ENCODE assay signal across 1 cellular context in genomic region chr17:8376302-8377067, GRCh38.
A peak's percentile ranks its signal among the peaks of the same experiment; 100 is the strongest.
TF ChIP-seq lines count a peak whose summit lies in the region.

TSS of gene KRABD2 (minus strand) at chr17:8376704.

TF ChIP-seq in WTC11, 78 proteins besides CTCF, POLR2A, EP300 and RAD21 (continued from another document and continues in another):
- TF ChIP-seq, protein P1, sequence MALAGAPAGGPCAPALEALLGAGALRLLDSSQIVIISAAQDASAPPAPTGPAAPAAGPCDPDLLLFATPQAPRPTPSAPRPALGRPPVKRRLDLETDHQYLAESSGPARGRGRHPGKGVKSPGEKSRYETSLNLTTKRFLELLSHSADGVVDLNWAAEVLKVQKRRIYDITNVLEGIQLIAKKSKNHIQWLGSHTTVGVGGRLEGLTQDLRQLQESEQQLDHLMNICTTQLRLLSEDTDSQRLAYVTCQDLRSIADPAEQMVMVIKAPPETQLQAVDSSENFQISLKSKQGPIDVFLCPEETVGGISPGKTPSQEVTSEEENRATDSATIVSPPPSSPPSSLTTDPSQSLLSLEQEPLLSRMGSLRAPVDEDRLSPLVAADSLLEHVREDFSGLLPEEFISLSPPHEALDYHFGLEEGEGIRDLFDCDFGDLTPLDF (CRISPR knock-in tag; IDR thresholded peaks at IDR 0.05), result 0 out of 2 replicates have a peak, but pooled peaks have one; percentile 58
- TF ChIP-seq, protein P2, sequence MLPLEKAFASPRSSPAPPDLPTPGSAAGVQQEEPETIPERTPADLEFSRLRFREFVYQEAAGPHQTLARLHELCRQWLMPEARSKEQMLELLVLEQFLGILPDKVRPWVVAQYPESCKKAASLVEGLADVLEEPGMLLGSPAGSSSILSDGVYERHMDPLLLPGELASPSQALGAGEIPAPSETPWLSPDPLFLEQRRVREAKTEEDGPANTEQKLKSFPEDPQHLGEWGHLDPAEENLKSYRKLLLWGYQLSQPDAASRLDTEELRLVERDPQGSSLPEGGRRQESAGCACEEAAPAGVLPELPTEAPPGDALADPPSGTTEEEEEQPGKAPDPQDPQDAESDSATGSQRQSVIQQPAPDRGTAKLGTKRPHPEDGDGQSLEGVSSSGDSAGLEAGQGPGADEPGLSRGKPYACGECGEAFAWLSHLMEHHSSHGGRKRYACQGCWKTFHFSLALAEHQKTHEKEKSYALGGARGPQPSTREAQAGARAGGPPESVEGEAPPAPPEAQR (CRISPR knock-in tag; IDR thresholded peaks at IDR 0.05), result no peak
- TF ChIP-seq TP53 (CRISPR knock-in tag; IDR thresholded peaks at IDR 0.05), result peak; percentile 80; the same call in 1 of the 2 replicates
- TF ChIP-seq PRRX2 (CRISPR knock-in tag; IDR thresholded peaks at IDR 0.05), result peak; percentile 95
- no peak; the same call in 1 of the 2 replicates for TF ChIP-seq NFYB (CRISPR knock-in tag; conservative IDR thresholded peaks at IDR 0.05; ENCODE audit: low read depth)
- peak; percentile 74 for TF ChIP-seq ATF2 (CRISPR knock-in tag; IDR thresholded peaks at IDR 0.05; ENCODE audit: borderline replicate concordance, low read depth)
- TF ChIP-seq SMAD3 (CRISPR knock-in tag; IDR thresholded peaks at IDR 0.05; ENCODE audit: borderline replicate concordance), result peak; percentile 9
- peak; percentile 57; the same call in 1 of the 2 replicates for TF ChIP-seq ZNF532 (CRISPR knock-in tag; IDR thresholded peaks at IDR 0.05; ENCODE audit: borderline replicate concordance)
- peak; percentile 95 for TF ChIP-seq ZNF138 (CRISPR knock-in tag; conservative IDR thresholded peaks at IDR 0.05)
- TF ChIP-seq RELA (CRISPR knock-in tag; IDR thresholded peaks at IDR 0.05; ENCODE audit: borderline replicate concordance), result no peak
- TF ChIP-seq, protein P3, sequence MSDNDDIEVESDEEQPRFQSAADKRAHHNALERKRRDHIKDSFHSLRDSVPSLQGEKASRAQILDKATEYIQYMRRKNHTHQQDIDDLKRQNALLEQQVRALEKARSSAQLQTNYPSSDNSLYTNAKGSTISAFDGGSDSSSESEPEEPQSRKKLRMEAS (CRISPR knock-in tag; IDR thresholded peaks at IDR 0.05), result no peak; the same call in 1 of the 2 replicates
- TF ChIP-seq CDX4 (CRISPR knock-in tag; IDR thresholded peaks at IDR 0.05; ENCODE audit: borderline replicate concordance), result no peak; the same call in 1 of the 2 replicates
- TF ChIP-seq IRF2 (CRISPR knock-in tag; IDR thresholded peaks at IDR 0.05; ENCODE audit: borderline replicate concordance, low read depth), result 0 out of 2 replicates have a peak, but pooled peaks have one; percentile 80
- TF ChIP-seq JUN (CRISPR knock-in tag; IDR thresholded peaks at IDR 0.05), result no peak; the same call in 1 of the 2 replicates
- 0 out of 2 replicates have a peak, but pooled peaks have one; percentile 50 for TF ChIP-seq NR3C1 (CRISPR knock-in tag; conservative IDR thresholded peaks at IDR 0.05; ENCODE audit: low read depth)
- TF ChIP-seq TEAD4 (CRISPR knock-in tag; IDR thresholded peaks at IDR 0.05), result 0 out of 2 replicates have a peak, but pooled peaks have one; percentile 8
- TF ChIP-seq EMX1 (CRISPR knock-in tag; IDR thresholded peaks at IDR 0.05), result peak; percentile 95
- peak; percentile 67; the same call in 1 of the 2 replicates for TF ChIP-seq ZNF232 (CRISPR knock-in tag; IDR thresholded peaks at IDR 0.05)
- TF ChIP-seq, protein P4, sequence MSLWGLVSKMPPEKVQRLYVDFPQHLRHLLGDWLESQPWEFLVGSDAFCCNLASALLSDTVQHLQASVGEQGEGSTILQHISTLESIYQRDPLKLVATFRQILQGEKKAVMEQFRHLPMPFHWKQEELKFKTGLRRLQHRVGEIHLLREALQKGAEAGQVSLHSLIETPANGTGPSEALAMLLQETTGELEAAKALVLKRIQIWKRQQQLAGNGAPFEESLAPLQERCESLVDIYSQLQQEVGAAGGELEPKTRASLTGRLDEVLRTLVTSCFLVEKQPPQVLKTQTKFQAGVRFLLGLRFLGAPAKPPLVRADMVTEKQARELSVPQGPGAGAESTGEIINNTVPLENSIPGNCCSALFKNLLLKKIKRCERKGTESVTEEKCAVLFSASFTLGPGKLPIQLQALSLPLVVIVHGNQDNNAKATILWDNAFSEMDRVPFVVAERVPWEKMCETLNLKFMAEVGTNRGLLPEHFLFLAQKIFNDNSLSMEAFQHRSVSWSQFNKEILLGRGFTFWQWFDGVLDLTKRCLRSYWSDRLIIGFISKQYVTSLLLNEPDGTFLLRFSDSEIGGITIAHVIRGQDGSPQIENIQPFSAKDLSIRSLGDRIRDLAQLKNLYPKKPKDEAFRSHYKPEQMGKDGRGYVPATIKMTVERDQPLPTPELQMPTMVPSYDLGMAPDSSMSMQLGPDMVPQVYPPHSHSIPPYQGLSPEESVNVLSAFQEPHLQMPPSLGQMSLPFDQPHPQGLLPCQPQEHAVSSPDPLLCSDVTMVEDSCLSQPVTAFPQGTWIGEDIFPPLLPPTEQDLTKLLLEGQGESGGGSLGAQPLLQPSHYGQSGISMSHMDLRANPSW (CRISPR knock-in tag; conservative IDR thresholded peaks at IDR 0.05; ENCODE audit: low read depth), result no peak
- TF ChIP-seq FOXK1 (CRISPR knock-in tag; IDR thresholded peaks at IDR 0.05), result peak; percentile 87
- TF ChIP-seq RORB (CRISPR knock-in tag; IDR thresholded peaks at IDR 0.05), result no peak
- TF ChIP-seq ZNF396 (CRISPR knock-in tag; IDR thresholded peaks at IDR 0.05; ENCODE audit: borderline replicate concordance), result no peak
- TF ChIP-seq, protein P5, sequence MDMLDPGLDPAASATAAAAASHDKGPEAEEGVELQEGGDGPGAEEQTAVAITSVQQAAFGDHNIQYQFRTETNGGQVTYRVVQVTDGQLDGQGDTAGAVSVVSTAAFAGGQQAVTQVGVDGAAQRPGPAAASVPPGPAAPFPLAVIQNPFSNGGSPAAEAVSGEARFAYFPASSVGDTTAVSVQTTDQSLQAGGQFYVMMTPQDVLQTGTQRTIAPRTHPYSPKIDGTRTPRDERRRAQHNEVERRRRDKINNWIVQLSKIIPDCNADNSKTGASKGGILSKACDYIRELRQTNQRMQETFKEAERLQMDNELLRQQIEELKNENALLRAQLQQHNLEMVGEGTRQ (CRISPR knock-in tag; IDR thresholded peaks at IDR 0.05), result 0 out of 2 replicates have a peak, but pooled peaks have one; percentile 29
- TF ChIP-seq SOX15 (CRISPR knock-in tag; IDR thresholded peaks at IDR 0.05), result no peak
- TF ChIP-seq MXD4 (CRISPR knock-in tag; IDR thresholded peaks at IDR 0.05; ENCODE audit: borderline replicate concordance), result no peak
- peak; percentile 91 for TF ChIP-seq AR (CRISPR knock-in tag; IDR thresholded peaks at IDR 0.05)
- peak; percentile 97 for TF ChIP-seq ZMAT4 (CRISPR knock-in tag; IDR thresholded peaks at IDR 0.05)
- TF ChIP-seq GTF2I (CRISPR knock-in tag; conservative IDR thresholded peaks at IDR 0.05), result no peak
- TF ChIP-seq, protein P6, sequence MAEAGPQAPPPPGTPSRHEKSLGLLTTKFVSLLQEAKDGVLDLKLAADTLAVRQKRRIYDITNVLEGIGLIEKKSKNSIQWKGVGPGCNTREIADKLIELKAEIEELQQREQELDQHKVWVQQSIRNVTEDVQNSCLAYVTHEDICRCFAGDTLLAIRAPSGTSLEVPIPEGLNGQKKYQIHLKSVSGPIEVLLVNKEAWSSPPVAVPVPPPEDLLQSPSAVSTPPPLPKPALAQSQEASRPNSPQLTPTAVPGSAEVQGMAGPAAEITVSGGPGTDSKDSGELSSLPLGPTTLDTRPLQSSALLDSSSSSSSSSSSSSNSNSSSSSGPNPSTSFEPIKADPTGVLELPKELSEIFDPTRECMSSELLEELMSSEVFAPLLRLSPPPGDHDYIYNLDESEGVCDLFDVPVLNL (CRISPR knock-in tag; IDR thresholded peaks at IDR 0.05; ENCODE audit: borderline replicate concordance, low read depth), result peak; percentile 78; the same call in 1 of the 2 replicates
- no peak for TF ChIP-seq ELF4 (CRISPR knock-in tag; IDR thresholded peaks at IDR 0.05; ENCODE audit: low read depth)
- TF ChIP-seq SP1 (CRISPR knock-in tag; conservative IDR thresholded peaks at IDR 0.05), result peak; percentile 94
- TF ChIP-seq, protein P7, sequence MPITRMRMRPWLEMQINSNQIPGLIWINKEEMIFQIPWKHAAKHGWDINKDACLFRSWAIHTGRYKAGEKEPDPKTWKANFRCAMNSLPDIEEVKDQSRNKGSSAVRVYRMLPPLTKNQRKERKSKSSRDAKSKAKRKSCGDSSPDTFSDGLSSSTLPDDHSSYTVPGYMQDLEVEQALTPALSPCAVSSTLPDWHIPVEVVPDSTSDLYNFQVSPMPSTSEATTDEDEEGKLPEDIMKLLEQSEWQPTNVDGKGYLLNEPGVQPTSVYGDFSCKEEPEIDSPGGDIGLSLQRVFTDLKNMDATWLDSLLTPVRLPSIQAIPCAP (CRISPR knock-in tag; IDR thresholded peaks at IDR 0.05), result no peak; the same call in 1 of the 2 replicates
- peak; percentile 93 for TF ChIP-seq ZBTB21 (CRISPR knock-in tag; IDR thresholded peaks at IDR 0.05; ENCODE audit: borderline replicate concordance)
- TF ChIP-seq USF1 (CRISPR knock-in tag; IDR thresholded peaks at IDR 0.05), result peak; percentile 50
- peak; percentile 76 for TF ChIP-seq OVOL2 (CRISPR knock-in tag; IDR thresholded peaks at IDR 0.05; ENCODE audit: borderline replicate concordance)
